25 cellular contexts compared by ENCODE assay signal in the genomic region with DNA sequence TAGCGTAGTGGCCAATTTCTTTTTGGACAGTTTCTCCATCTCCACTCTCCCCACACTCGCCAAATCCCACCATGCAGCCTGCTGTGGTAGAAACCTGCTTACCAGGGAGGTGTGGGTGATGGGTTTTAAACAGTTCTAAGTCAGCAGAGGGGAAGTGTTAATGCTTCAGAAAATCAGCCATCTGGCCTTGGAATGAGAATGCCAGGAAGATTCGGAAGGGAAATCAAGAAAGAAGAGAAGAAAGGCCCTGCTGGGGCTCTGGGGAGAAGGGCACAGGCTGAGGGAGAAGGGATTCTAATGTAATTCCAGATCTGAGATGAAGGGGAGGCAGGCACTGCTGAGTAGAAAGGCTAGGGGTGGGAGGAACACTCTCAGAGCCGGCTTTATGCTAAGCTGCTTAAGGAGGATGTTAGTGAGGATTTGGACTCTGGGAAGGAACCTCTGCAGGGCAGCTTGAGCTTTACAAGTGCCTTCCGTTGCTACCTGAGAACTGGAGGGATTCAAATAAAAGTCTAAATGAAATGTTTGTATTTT.
DNase-seq lines count a peak whose midpoint lies in the region; ATAC-seq and TF ChIP-seq lines count a peak whose summit lies in the region.
"Had no signal": no experiment of that assay in that cellular context is flagged by ENCODE, and none has a peak within 500 bp of the region (broad histone marks: within the 10 kb centered on the region; RNA-seq: fewer than 3 reads in every experiment).

No MANE protein-coding gene starts in this region.

- POLR2A ChIA-PET in activated CD4-positive, alpha-beta memory T cell treated with anti-CD3 and anti-CD28 coated beads, Interleukin-2, amount 10 ng/mL, durations not matched to agents 7 days and 5 days (lab: Charles Lee): no interaction called here

- no peak overlapping the region for H3K4me2 ChIP-seq in GM23338
- peak overlapping the region; percentile 61 for H3K4me2 ChIP-seq in neural progenitor cell

- H3K9ac ChIP-seq in neural progenitor cell: no peak overlapping the region

- H3K4me1 ChIP-seq in GM23338 (ENCODE audit: insufficient read depth) (no peaks in the 10 kb centered on the region), neural progenitor cell (peaks cover 31% of the 10 kb centered on the region)
- H3K4me1 ChIP-seq: tibial nerve had no signal

- ATAC-seq in GM23338 (peak; percentile 98), GM21526 (IDR thresholded peaks at IDR 0.05; ENCODE audit: low FRiP score, unreplicated experiment) (no peak)
- ATAC-seq in effector memory CD8-positive, alpha-beta T cell (replicated peaks): no peak
- ATAC-seq: CD8-positive, alpha-beta T cell; GM12878 had no signal

- H3K4me3 ChIP-seq in GM23338 (no peak overlapping the region), neural progenitor cell (no peak overlapping the region)
- H3K4me3 ChIP-seq: GM12878, tibial nerve had no signal

- H3F3A ChIP-seq in GM23338 (replicated peaks; ENCODE audit: low read depth): no peaks in the 10 kb centered on the region
- peaks cover 22% of the 10 kb centered on the region for H3F3A ChIP-seq in neural progenitor cell (ENCODE audit: low read depth)

- H3K27ac ChIP-seq in GM23338 (ENCODE audit: low read depth) (no peak overlapping the region), neural progenitor cell (peak overlapping the region; percentile 81)
- H3K27ac ChIP-seq: tibial nerve, VCaP had no signal

- CTCF ChIA-PET in activated CD4-positive, alpha-beta memory T cell treated with anti-CD3 and anti-CD28 coated beads, Interleukin-2, amount 10 ng/mL, durations not matched to agents 7 days and 5 days (lab: Charles Lee): no interaction called here

- H3K4me1 Mint-ChIP-seq in GM23338: peaks cover 15% of the 10 kb centered on the region; the same call in 2 of the 3 replicates
- H3K4me1 Mint-ChIP-seq in glutamatergic neuron (ENCODE audit: low read depth, unreplicated experiment): peaks cover 3% of the 10 kb centered on the region
- H3K4me1 Mint-ChIP-seq in neural progenitor cell: peaks cover 16% of the 10 kb centered on the region
- H3K4me1 Mint-ChIP-seq in effector memory CD8-positive, alpha-beta T cell (ENCODE audit: low read depth in 2 of 2): no peaks in the 10 kb centered on the region
- no peaks in the 10 kb centered on the region for H3K4me1 Mint-ChIP-seq in activated CD4-positive, alpha-beta memory T cell treated with anti-CD3 and anti-CD28 coated beads, Interleukin-2, amount 10 ng/mL, durations not matched to agents 7 days and 5 days
- H3K4me1 Mint-ChIP-seq: activated CD4-positive, alpha-beta T cell treated with anti-CD3 and anti-CD28 coated beads, Interleukin-2, amount 10 ng/mL, durations not matched to agents 24 days and 14 days; B cell; IgD-negative memory B cell; mesothelial cell of epicardium had no signal

- H3K36me3 ChIP-seq in GM23338 (ENCODE audit: insufficient read depth) (no peaks in the 10 kb centered on the region), neural progenitor cell (no peaks in the 10 kb centered on the region)
- H3K36me3 ChIP-seq: tibial nerve had no signal

- no peaks in the 10 kb centered on the region for H3K9me2 ChIP-seq in GM23338 (ENCODE audit: insufficient read depth)

- TF ChIP-seq CTCF in GM23338 (conservative IDR thresholded peaks at IDR 0.05; ENCODE audit: low read depth in 2 of 2) (no peak), glutamatergic neuron (IDR thresholded peaks at IDR 0.05; ENCODE audit: partially characterized antibody, unreplicated experiment) (no peak), neural progenitor cell (IDR thresholded peaks at IDR 0.05) (no peak)

- H2AFZ ChIP-seq in GM23338: peak overlapping the region; percentile 83; the same call in 1 of the 2 replicates
- peak overlapping the region; percentile 23 for H2AFZ ChIP-seq in neural progenitor cell (replicated peaks)

- H3K27me3 ChIP-seq in GM23338 (ENCODE audit: insufficient read depth): no peaks in the 10 kb centered on the region
- no peaks in the 10 kb centered on the region for H3K27me3 ChIP-seq in neural progenitor cell
- H3K27me3 ChIP-seq: tibial nerve had no signal

- H3K27ac Mint-ChIP-seq in GM23338 (peak overlapping the region; percentile 33), glutamatergic neuron (ENCODE audit: unreplicated experiment) (peak overlapping the region; percentile 64), neural progenitor cell (peak overlapping the region; percentile 40)
- no peak overlapping the region for H3K27ac Mint-ChIP-seq in effector memory CD8-positive, alpha-beta T cell
- no peak overlapping the region for H3K27ac Mint-ChIP-seq in activated CD4-positive, alpha-beta memory T cell treated with anti-CD3 and anti-CD28 coated beads, Interleukin-2, amount 10 ng/mL, durations not matched to agents 7 days and 5 days
- H3K27ac Mint-ChIP-seq: activated CD4-positive, alpha-beta T cell treated with anti-CD3 and anti-CD28 coated beads, Interleukin-2, amount 10 ng/mL, durations not matched to agents 24 days and 14 days; activated naive CD8-positive, alpha-beta T cell; B cell; CD8-positive, alpha-beta T cell; IgD-negative memory B cell; mesothelial cell of epicardium had no signal

- H3K27me3 Mint-ChIP-seq in GM23338 (ENCODE audit: insufficient read depth, low read depth, poor library complexity): peaks cover 2% of the 10 kb centered on the region
- H3K27me3 Mint-ChIP-seq in glutamatergic neuron (ENCODE audit: unreplicated experiment): no peaks in the 10 kb centered on the region
- H3K27me3 Mint-ChIP-seq in neural progenitor cell (ENCODE audit: insufficient read depth, low read depth): no peaks in the 10 kb centered on the region
- H3K27me3 Mint-ChIP-seq in effector memory CD8-positive, alpha-beta T cell: peaks cover 5 to 19% of the 10 kb centered on the region in 2 donors
- H3K27me3 Mint-ChIP-seq in activated CD4-positive, alpha-beta memory T cell treated with anti-CD3 and anti-CD28 coated beads, Interleukin-2, amount 10 ng/mL, durations not matched to agents 7 days and 5 days: no peaks in the 10 kb centered on the region
- H3K27me3 Mint-ChIP-seq: activated CD4-positive, alpha-beta T cell treated with anti-CD3 and anti-CD28 coated beads, Interleukin-2, amount 10 ng/mL, durations not matched to agents 24 days and 14 days; activated naive CD8-positive, alpha-beta T cell; B cell had no signal

- no peaks in the 10 kb centered on the region for H3K9me3 ChIP-seq in neural progenitor cell (ENCODE audit: low read depth)
- H3K9me3 ChIP-seq: tibial nerve had no signal

- H4K20me1 ChIP-seq in GM23338 (replicated peaks; ENCODE audit: insufficient read depth): no peaks in the 10 kb centered on the region
- H4K20me1 ChIP-seq in neural progenitor cell (ENCODE audit: low read depth): no peaks in the 10 kb centered on the region

- H3K4me3 Mint-ChIP-seq in GM23338 (no peak overlapping the region), glutamatergic neuron (ENCODE audit: unreplicated experiment) (no peak overlapping the region), neural progenitor cell (no peak overlapping the region)
- no peak overlapping the region for H3K4me3 Mint-ChIP-seq in effector memory CD8-positive, alpha-beta T cell
- H3K4me3 Mint-ChIP-seq in activated CD4-positive, alpha-beta memory T cell treated with anti-CD3 and anti-CD28 coated beads, Interleukin-2, amount 10 ng/mL, durations not matched to agents 7 days and 5 days: no peak overlapping the region
- H3K4me3 Mint-ChIP-seq: activated CD4-positive, alpha-beta T cell treated with anti-CD3 and anti-CD28 coated beads, Interleukin-2, amount 10 ng/mL, durations not matched to agents 24 days and 14 days; activated naive CD8-positive, alpha-beta T cell; B cell; CD8-positive, alpha-beta T cell; IgD-negative memory B cell; mesothelial cell of epicardium had no signal

- no peaks in the 10 kb centered on the region for H3K9me3 Mint-ChIP-seq in GM23338
- no peaks in the 10 kb centered on the region for H3K9me3 Mint-ChIP-seq in glutamatergic neuron (ENCODE audit: unreplicated experiment)
- no peaks in the 10 kb centered on the region for H3K9me3 Mint-ChIP-seq in neural progenitor cell
- peaks cover 0 to 2% of the 10 kb centered on the region in 2 donors for H3K9me3 Mint-ChIP-seq in effector memory CD8-positive, alpha-beta T cell
- no peaks in the 10 kb centered on the region for H3K9me3 Mint-ChIP-seq in activated CD4-positive, alpha-beta memory T cell treated with anti-CD3 and anti-CD28 coated beads, Interleukin-2, amount 10 ng/mL, durations not matched to agents 7 days and 5 days
- H3K9me3 Mint-ChIP-seq: activated CD4-positive, alpha-beta T cell treated with anti-CD3 and anti-CD28 coated beads, Interleukin-2, amount 10 ng/mL, durations not matched to agents 24 days and 14 days; CD8-positive, alpha-beta T cell; IgD-negative memory B cell; mesothelial cell of epicardium had no signal

- H3K36me3 Mint-ChIP-seq in GM23338 (ENCODE audit: low read depth) (no peaks in the 10 kb centered on the region), glutamatergic neuron (ENCODE audit: unreplicated experiment) (no peaks in the 10 kb centered on the region), neural progenitor cell (no peaks in the 10 kb centered on the region)
- no peaks in the 10 kb centered on the region for H3K36me3 Mint-ChIP-seq in effector memory CD8-positive, alpha-beta T cell (ENCODE audit: insufficient read depth)
- no peaks in the 10 kb centered on the region for H3K36me3 Mint-ChIP-seq in activated CD4-positive, alpha-beta memory T cell treated with anti-CD3 and anti-CD28 coated beads, Interleukin-2, amount 10 ng/mL, durations not matched to agents 7 days and 5 days (ENCODE audit: low read depth)
- H3K36me3 Mint-ChIP-seq: activated naive CD8-positive, alpha-beta T cell; CD8-positive, alpha-beta T cell; IgD-negative memory B cell; mesothelial cell of epicardium had no signal

- H3K79me2 ChIP-seq in GM23338 (replicated peaks; ENCODE audit: insufficient read depth): no peaks in the 10 kb centered on the region
- H3K79me2 ChIP-seq in neural progenitor cell (ENCODE audit: low read depth): no peaks in the 10 kb centered on the region

- peak; percentile 64 for DNase-seq in GM23338 (ENCODE audit: low spot score)
- DNase-seq in NCI-H82 treated with DMSO at 0.1 percent for 48 hours (lab: John Stamatoyannopoulos, UW; ENCODE audit: unreplicated experiment): peak; percentile 90
- no peak for DNase-seq in glutamatergic neuron
- peak; percentile 87 for DNase-seq in neural progenitor cell (ENCODE audit: low spot score)
- no peak for DNase-seq in NCI-H526 (lab: John Stamatoyannopoulos, UW)
- DNase-seq in effector memory CD8-positive, alpha-beta T cell: no peak
- DNase-seq in activated CD4-positive, alpha-beta memory T cell treated with anti-CD3 and anti-CD28 coated beads, Interleukin-2, amount 10 ng/mL, durations not matched to agents 7 days and 5 days: no peak
- DNase-seq: activated CD4-positive, alpha-beta T cell treated with anti-CD3 and anti-CD28 coated beads, Interleukin-2, amount 10 ng/mL, durations not matched to agents 24 days and 14 days; CD8-positive, alpha-beta T cell; DMS 273 treated with DMSO at 0.1 percent for 48 hours; effector CD8-positive, alpha-beta T cell; erythroblast; HCEC 1CT; NCI-H69; SHP77 treated with DMSO at 0.1 percent for 48 hours; stimulated activated CD4-positive, alpha-beta T cell treated with anti-CD3 and anti-CD28 coated beads, Interleukin-15, amount 100 ng/mL, for 24 hours; stimulated activated CD4-positive, alpha-beta T cell treated with anti-CD3 and anti-CD28 coated beads, Interleukin-4, amount 100 ng/mL, for 4 hours had no signal

TF ChIP-seq in GM23338, 12 proteins besides CTCF, POLR2A, EP300 and RAD21 (continues in another document):
- no peak for TF ChIP-seq NANOG (IDR thresholded peaks at IDR 0.05; ENCODE audit: borderline replicate concordance)
- no peak for TF ChIP-seq ZNF114 (CRISPR knock-in tag; IDR thresholded peaks at IDR 0.05)

Comparison
In these comparisons a context has a peak if more than half of its experiments do, and no peak if none do; other contexts are left out.
1. DNase-seq: peak in GM23338 (single experiment), NCI-H82 treated with DMSO at 0.1 percent for 48 hours (single experiment) and neural progenitor cell (single experiment); none in glutamatergic neuron (single experiment), NCI-H526 (0 of 2), effector memory CD8-positive, alpha-beta T cell (0 of 3) and activated CD4-positive, alpha-beta memory T cell treated with anti-CD3 and anti-CD28 coated beads, Interleukin-2, amount 10 ng/mL, durations not matched to agents 7 days and 5 days (single experiment).
2. H3K27ac Mint-ChIP-seq: peak in GM23338 (single experiment), glutamatergic neuron (single experiment) and neural progenitor cell (single experiment); none in effector memory CD8-positive, alpha-beta T cell (0 of 2) and activated CD4-positive, alpha-beta memory T cell treated with anti-CD3 and anti-CD28 coated beads, Interleukin-2, amount 10 ng/mL, durations not matched to agents 7 days and 5 days (single experiment).